Comparison of ENCODE assay signal across 15 cellular contexts in the genomic region with DNA sequence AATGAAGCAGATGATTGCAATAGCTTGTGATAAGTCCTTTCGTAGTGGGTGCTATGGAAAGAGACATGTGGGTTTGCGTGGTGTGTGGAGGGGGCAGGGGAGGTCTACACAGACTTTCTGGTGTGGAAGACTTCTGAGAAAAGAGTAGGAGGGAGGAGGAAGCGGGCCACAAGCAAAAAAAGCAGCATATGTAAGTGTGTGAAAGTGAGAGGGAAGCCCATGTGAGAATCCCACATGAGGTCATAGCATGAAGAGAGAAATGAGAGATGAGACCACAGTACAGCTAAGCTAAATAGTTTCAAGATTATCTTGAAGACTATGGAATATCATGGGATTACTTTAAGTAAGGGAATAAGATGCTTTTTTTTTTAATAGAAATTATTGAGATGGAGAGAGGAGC.
A peak's percentile ranks its signal among the peaks of the same experiment; 100 is the strongest.
DNase-seq lines count a peak whose midpoint lies in the region; ATAC-seq and TF ChIP-seq lines count a peak whose summit lies in the region.
"Had no signal": no experiment of that assay in that cellular context is flagged by ENCODE, and none has a peak within 500 bp of the region (broad histone marks: within the 10 kb centered on the region; RNA-seq: fewer than 3 reads in every experiment).

No MANE protein-coding gene starts in this region.

- H3K9ac ChIP-seq in OCI-LY3 (ENCODE audit: low read length): no peak overlapping the region

- H3K4me2 ChIP-seq in OCI-LY3 (ENCODE audit: low read length): no peak overlapping the region

- H3K27me3 Mint-ChIP-seq in activated CD4-positive, alpha-beta T cell treated with anti-CD3 and anti-CD28 coated beads, Interleukin-2, amount 10 ng/mL, durations not matched to agents 24 days and 14 days: no peaks in the 10 kb centered on the region
- no peaks in the 10 kb centered on the region for H3K27me3 Mint-ChIP-seq in glutamatergic neuron (ENCODE audit: unreplicated experiment)
- H3K27me3 Mint-ChIP-seq: B cell had no signal

- H3K36me3 Mint-ChIP-seq in activated CD4-positive, alpha-beta T cell treated with anti-CD3 and anti-CD28 coated beads, Interleukin-2, amount 10 ng/mL, durations not matched to agents 24 days and 14 days (ENCODE audit: low read depth): no peaks in the 10 kb centered on the region
- H3K36me3 Mint-ChIP-seq in glutamatergic neuron (ENCODE audit: unreplicated experiment): no peaks in the 10 kb centered on the region

- intact Hi-C loops in activated CD4-positive, alpha-beta T cell treated with anti-CD3 and anti-CD28 coated beads, Interleukin-2, amount 10 ng/mL, durations not matched to agents 24 days and 14 days (cut with micrococcal nuclease): no loop called here

- no peaks in the 10 kb centered on the region for H4K20me1 ChIP-seq in OCI-LY3 (ENCODE audit: insufficient read depth, low read length)

- H2AFZ ChIP-seq in OCI-LY3 (ENCODE audit: low read depth, low read length): 0 out of 2 replicates have a peak overlapping the region, but pooled peaks have one; percentile 1

- H3K9me3 Mint-ChIP-seq in activated CD4-positive, alpha-beta T cell treated with anti-CD3 and anti-CD28 coated beads, Interleukin-2, amount 10 ng/mL, durations not matched to agents 24 days and 14 days: no peaks in the 10 kb centered on the region
- no peaks in the 10 kb centered on the region for H3K9me3 Mint-ChIP-seq in glutamatergic neuron (ENCODE audit: unreplicated experiment)

- peak; percentile 83 for ATAC-seq in GM18511 (IDR thresholded peaks at IDR 0.05; ENCODE audit: unreplicated experiment)
- peak; percentile 61 for ATAC-seq in GM21526 (IDR thresholded peaks at IDR 0.05; ENCODE audit: low FRiP score, unreplicated experiment)
- ATAC-seq in HG03064 (IDR thresholded peaks at IDR 0.05; ENCODE audit: low read depth, unreplicated experiment): peak; percentile 64
- no peak for ATAC-seq in HG03175 (IDR thresholded peaks at IDR 0.05; ENCODE audit: unreplicated experiment)
- ATAC-seq: HCT116 had no signal

- H3K36me3 ChIP-seq in OCI-LY3 (replicated peaks; ENCODE audit: low read depth, low read length): no peaks in the 10 kb centered on the region

- H3K27ac ChIP-seq in OCI-LY3 (ENCODE audit: low read length): no peak overlapping the region

- peaks cover 4% of the 10 kb centered on the region; the same call in 1 of the 2 replicates for H3K4me1 ChIP-seq in OCI-LY3 (ENCODE audit: low read length)

- no peak for DNase-seq in activated CD4-positive, alpha-beta T cell treated with anti-CD3 and anti-CD28 coated beads, Interleukin-2, amount 10 ng/mL, durations not matched to agents 24 days and 14 days
- DNase-seq in glutamatergic neuron: no peak
- DNase-seq in activated T-cell treated with anti-CD3 and anti-CD28 coated beads, Interleukin-2, amount 50 U/mL, for 1 hour: no peak
- DNase-seq: activated T-cell treated with anti-CD3 and anti-CD28 coated beads, Interleukin-2, amount 50 U/mL, for 48 hours; DMS 273 treated with DMSO at 0.1 percent for 48 hours; NCI-H2029 treated with DMSO at 0.1 percent for 48 hours; NCI-H82; T-helper 2 cell had no signal

- no peaks in the 10 kb centered on the region for H3K27me3 ChIP-seq in OCI-LY3 (ENCODE audit: low read depth, low read length)

- no peaks in the 10 kb centered on the region for H3K4me1 Mint-ChIP-seq in activated CD4-positive, alpha-beta T cell treated with anti-CD3 and anti-CD28 coated beads, Interleukin-2, amount 10 ng/mL, durations not matched to agents 24 days and 14 days
- H3K4me1 Mint-ChIP-seq in glutamatergic neuron (ENCODE audit: low read depth, unreplicated experiment): no peaks in the 10 kb centered on the region
- H3K4me1 Mint-ChIP-seq: B cell had no signal

- no peaks in the 10 kb centered on the region for H3K79me2 ChIP-seq in OCI-LY3 (ENCODE audit: low read length)

- no peak overlapping the region for H3K4me3 ChIP-seq in OCI-LY3 (ENCODE audit: low read length)

- H3K4me3 Mint-ChIP-seq in activated CD4-positive, alpha-beta T cell treated with anti-CD3 and anti-CD28 coated beads, Interleukin-2, amount 10 ng/mL, durations not matched to agents 24 days and 14 days: no peak overlapping the region
- H3K4me3 Mint-ChIP-seq in glutamatergic neuron (ENCODE audit: unreplicated experiment): no peak overlapping the region
- H3K4me3 Mint-ChIP-seq: B cell had no signal

- no peaks in the 10 kb centered on the region for H3K9me3 ChIP-seq in OCI-LY3 (ENCODE audit: insufficient read depth, low read length)

- TF ChIP-seq CTCF in OCI-LY3 (IDR thresholded peaks at IDR 0.05; ENCODE audit: low read depth, low read length) (no peak), glutamatergic neuron (IDR thresholded peaks at IDR 0.05; ENCODE audit: partially characterized antibody, unreplicated experiment) (no peak)

- H3K27ac Mint-ChIP-seq in activated CD4-positive, alpha-beta T cell treated with anti-CD3 and anti-CD28 coated beads, Interleukin-2, amount 10 ng/mL, durations not matched to agents 24 days and 14 days: no peak overlapping the region
- H3K27ac Mint-ChIP-seq in glutamatergic neuron (ENCODE audit: unreplicated experiment): no peak overlapping the region
- H3K27ac Mint-ChIP-seq: B cell had no signal
